ENCODE assay signal across 1 cellular context in genomic region chr14:99795046-99795445, GRCh38.
TF ChIP-seq lines count a peak whose summit lies in the region.

No MANE protein-coding gene starts in this region.

TF ChIP-seq in K562, 482 proteins besides CTCF, POLR2A, EP300 and RAD21:
- TF ChIP-seq CBX2 (IDR thresholded peaks at IDR 0.05; ENCODE audit: insufficient read depth, low read length, poor library complexity, severe bottlenecking), result peak; percentile 90
- TF ChIP-seq MYBL2 (IDR thresholded peaks at IDR 0.05; ENCODE audit: low read depth), result no peak
- TF ChIP-seq MYBL2 (CRISPR knock-in tag; IDR thresholded peaks at IDR 0.05; ENCODE audit: borderline replicate concordance), result no peak
- TF ChIP-seq CBX8 (IDR thresholded peaks at IDR 0.05; ENCODE audit: borderline replicate concordance, extremely low read depth, low read depth, low read length, poor library complexity, severe bottlenecking), result peak; percentile 87
- TF ChIP-seq KDM4B (IDR thresholded peaks at IDR 0.05; ENCODE audit: borderline replicate concordance in 2 of 2, low read depth in 1 of 2), result no peak
- TF ChIP-seq CTBP1 (IDR thresholded peaks at IDR 0.05; ENCODE audit: borderline replicate concordance), result no peak
